27 cellular contexts compared by ENCODE assay signal in the genomic region with DNA sequence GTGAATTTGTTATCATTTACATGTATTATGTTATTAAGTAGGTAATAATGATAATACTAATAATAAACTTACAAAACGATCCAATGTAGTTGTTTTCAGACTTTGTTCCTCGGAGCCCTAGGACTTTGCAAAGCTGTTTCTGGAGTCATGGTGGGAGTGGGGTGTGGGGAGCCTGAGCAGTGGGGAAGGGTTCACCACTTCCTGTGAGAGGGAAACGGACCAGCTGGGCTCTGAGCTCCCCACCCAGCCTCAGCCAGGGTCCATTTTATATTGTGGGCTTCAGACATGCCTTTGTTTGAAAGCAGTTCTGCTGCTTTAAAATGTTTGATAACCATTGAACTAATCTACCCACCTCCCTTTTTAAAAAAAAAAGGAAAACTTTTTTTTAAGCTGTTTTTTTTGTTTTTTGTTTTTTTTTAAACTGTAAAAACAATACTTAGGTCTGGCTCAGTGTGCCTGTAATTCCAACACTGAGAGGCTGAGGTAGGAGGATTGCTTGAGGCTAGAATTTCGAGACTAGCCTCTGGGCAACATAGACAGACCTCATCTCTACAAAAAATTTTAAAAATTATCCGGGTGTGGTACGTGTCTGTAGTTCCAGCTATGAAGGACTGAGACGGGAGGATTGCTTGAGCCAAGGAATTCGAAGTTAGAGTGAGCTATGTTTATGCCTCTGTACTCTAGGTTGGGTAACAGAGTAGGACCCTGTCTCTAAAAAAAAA. TPM values are rescaled to one million over a fixed set of nuclear protein-coding genes. Genes with fewer than 3 reads are reported as not detected.
DNase-seq lines count a peak whose midpoint lies in the region; ATAC-seq, FAIRE-seq and TF ChIP-seq lines count a peak whose summit lies in the region.
"Had no signal": no experiment of that assay in that cellular context is flagged by ENCODE, and none has a peak within 500 bp of the region (broad histone marks: within the 10 kb centered on the region; RNA-seq: fewer than 3 reads in every experiment).

No MANE protein-coding gene starts in this region.

- H3K36me3 Mint-ChIP-seq in endothelial cell (ENCODE audit: low read depth, unreplicated experiment) = peaks cover 37% of the 10 kb centered on the region
- H3K36me3 Mint-ChIP-seq: activated naive CD4-positive, alpha-beta T cell treated with anti-CD3 and anti-CD28 coated beads, Interleukin-2, amount 50 U/mL, for 72 hours; natural killer cell treated with Interleukin-12 subunit alpha and Interleukin-12 subunit beta and Interleukin-15 and Interleukin-18, amount 100 ng/mL, for 72 hours had no signal

- DNase-seq in A172 (ENCODE audit: low spot score) (peak; percentile 20), OCI-M1 (lab: John Stamatoyannopoulos, UW) (peak; percentile 30), endothelial cell (ENCODE audit: low spot score) (peak; percentile 9), SKM-1 (lab: John Stamatoyannopoulos, UW; ENCODE audit: unreplicated experiment) (no peak), HepG2 (ENCODE audit: low spot score) (no peak), DMS 273 treated with DMSO at 0.1 percent for 48 hours (lab: John Stamatoyannopoulos, UW) (no peak)
- DNase-seq: ACHN; activated CD4-positive, CD25-positive, alpha-beta regulatory T cell treated with anti-CD3 and anti-CD28 coated beads, Interleukin-2, amount 50 U/mL, for 72 hours; aorta; HCEC 1CT; head of caudate nucleus; NCI-H1417; upper lobe of left lung had no signal

- POLR2A ChIA-PET in HEK293 (lab: Yijun Ruan, JAX) (interaction anchor here (1.0 kb wide), 1 partner anchor 37 kb away, joined by 3 read pairs; no protein-coding TSS in a partner anchor), HepG2 (lab: Yijun Ruan, JAX) (no interaction called here)

- no peaks in the 10 kb centered on the region for H3K79me2 ChIP-seq in HepG2 (ENCODE audit: insufficient read depth, low read length)

- H3K27ac ChIP-seq in HEK293 (ENCODE audit: extremely low read depth, low read depth, low read length) (no peak overlapping the region), HepG2 (ENCODE audit: extremely low read length, insufficient read depth, low read length) (no peak overlapping the region)
- H3K27ac ChIP-seq: C4-2B, right atrium auricular region had no signal

- no peaks in the 10 kb centered on the region for H4K20me1 ChIP-seq in HepG2 (ENCODE audit: insufficient read depth, low read length)

- no peak overlapping the region for H3K4me3 ChIP-seq in HEK293 (ENCODE audit: low read depth, low read length)
- no peak overlapping the region for H3K4me3 ChIP-seq in HepG2 (replicated peaks in 1 of 3; ENCODE audit: insufficient read depth in 1 of 3, low read depth in 2 of 3, low read length in 3 of 3)
- H3K4me3 ChIP-seq: right atrium auricular region, upper lobe of left lung had no signal

- no peak for FAIRE-seq in HepG2 (lab: Jason Lieb, UNC)
- FAIRE-seq: D721Med, GM18507 had no signal

- peak overlapping the region; percentile 78 for H3K27ac Mint-ChIP-seq in endothelial cell (ENCODE audit: unreplicated experiment)
- H3K27ac Mint-ChIP-seq: activated naive CD4-positive, alpha-beta T cell treated with anti-CD3 and anti-CD28 coated beads, Interleukin-2, amount 50 U/mL, for 72 hours; dendritic cell treated with granulocyte-macrophage colony-stimulating factor and Interleukin-4, amounts not matched to agents 40 ng/mL and 50 ng/mL, for 4 days; mesothelial cell of epicardium; natural killer cell treated with Interleukin-12 subunit alpha and Interleukin-12 subunit beta and Interleukin-15 and Interleukin-18, amount 100 ng/mL, for 72 hours; T-helper 2 cell treated with Interferon-gamma antibody and Interleukin-4, amounts not matched to agents 5 μg/mL and 100 μg/mL, for 36 hours had no signal

- H3K4me2 ChIP-seq in HepG2 (ENCODE audit: low read depth, low read length) = no peak overlapping the region

- H3K4me1 Mint-ChIP-seq in endothelial cell (ENCODE audit: unreplicated experiment) = peaks cover 15% of the 10 kb centered on the region

- CTCF ChIA-PET in HEK293 (lab: Yijun Ruan, JAX) (interaction anchor here (0.6 to 1.3 kb wide), 5 partner anchors 33 to 121 kb away, joined by 3 to 15 read pairs (median 3); no protein-coding TSS in a partner anchor), HepG2 (lab: Yijun Ruan, JAX; ENCODE audit: low intra/inter-chr PET ratio, low total read pairs) (no interaction called here)

- in situ Hi-C loops in HepG2 (cut with HindIII; ENCODE audit: extremely low pct_ligation_motif_present, low pct_unique_long_range_greater_than_20kb) = no loop called here

- no peak for TF ChIP-seq RAD21 in HepG2 (CRISPR knock-in tag; IDR thresholded peaks at IDR 0.05)

- no peak for TF ChIP-seq CTCF in HEK293 (tag by site-specific recombination; IDR thresholded peaks at IDR 0.05)
- no peak for TF ChIP-seq CTCF in endothelial cell (IDR thresholded peaks at IDR 0.05; ENCODE audit: unreplicated experiment)
- no peak for TF ChIP-seq CTCF in HepG2 (CRISPR knock-in tag; IDR thresholded peaks at IDR 0.05)

- H3K36me3 ChIP-seq in HEK293 (ENCODE audit: control insufficient read depth in 2 of 2, insufficient read depth in 1 of 2, low read length in 2 of 2) = no peaks in the 10 kb centered on the region
- H3K36me3 ChIP-seq in HepG2 (replicated peaks in 1 of 2; ENCODE audit: control insufficient read depth in 1 of 2, insufficient read depth in 2 of 2, low read length in 2 of 2) = no peaks in the 10 kb centered on the region

- no peaks in the 10 kb centered on the region for H3K9me3 Mint-ChIP-seq in endothelial cell (ENCODE audit: unreplicated experiment)
- H3K9me3 Mint-ChIP-seq: activated naive CD4-positive, alpha-beta T cell treated with anti-CD3 and anti-CD28 coated beads, Interleukin-2, amount 50 U/mL, for 72 hours; dendritic cell treated with granulocyte-macrophage colony-stimulating factor and Interleukin-4, amounts not matched to agents 40 ng/mL and 50 ng/mL, for 4 days; mesothelial cell of epicardium; natural killer cell treated with Interleukin-12 subunit alpha and Interleukin-12 subunit beta and Interleukin-15 and Interleukin-18, amount 100 ng/mL, for 72 hours; T-helper 2 cell treated with Interferon-gamma antibody and Interleukin-4, amounts not matched to agents 5 μg/mL and 100 μg/mL, for 36 hours had no signal

- no peak overlapping the region for H3K9ac ChIP-seq in HepG2 (ENCODE audit: insufficient read depth, low read depth, low read length)

- peaks cover 4% of the 10 kb centered on the region for H3K27me3 Mint-ChIP-seq in endothelial cell (ENCODE audit: unreplicated experiment)
- H3K27me3 Mint-ChIP-seq: dendritic cell treated with granulocyte-macrophage colony-stimulating factor and Interleukin-4, amounts not matched to agents 40 ng/mL and 50 ng/mL, for 4 days had no signal

- no TSS peak for BruUV-seq in HepG2 (replicated peaks; lab: Mats Ljungman, UMichigan)

- ATAC-seq in HG02678 (IDR thresholded peaks at IDR 0.05; ENCODE audit: unreplicated experiment) (no peak), HepG2 (no peak)
- ATAC-seq: activated naive CD4-positive, alpha-beta T cell treated with anti-CD3 and anti-CD28 coated beads, Interleukin-2, amount 50 U/mL, for 72 hours; left lobe of liver; natural killer cell treated with Interleukin-12 subunit alpha and Interleukin-12 subunit beta and Interleukin-15 and Interleukin-18, amount 100 ng/mL, for 72 hours had no signal

- TF ChIP-seq POLR2A in HepG2 (IDR thresholded peaks at IDR 0.05; ENCODE audit: insufficient read depth in 1 of 2, low read depth in 2 of 2, low read length in 2 of 2) = no peak

- no peaks in the 10 kb centered on the region for H3K9me3 ChIP-seq in HEK293 (ENCODE audit: control insufficient read depth, insufficient read depth, low read depth, low read length)
- H3K9me3 ChIP-seq in HepG2 (ENCODE audit: low read length) = no peaks in the 10 kb centered on the region
- H3K9me3 ChIP-seq: right atrium auricular region, upper lobe of left lung had no signal

- H3K27me3 ChIP-seq in HepG2 (ENCODE audit: control insufficient read depth in 1 of 2, insufficient read depth in 2 of 2, low read length in 2 of 2) = no peaks in the 10 kb centered on the region
- H3K27me3 ChIP-seq: right atrium auricular region, upper lobe of left lung had no signal

- TF ChIP-seq EP300 in HepG2 (IDR thresholded peaks at IDR 0.05; ENCODE audit: low read depth in 2 of 2, low read length in 2 of 2) = no peak
- TF ChIP-seq EP300 in HepG2 (CRISPR knock-in tag; IDR thresholded peaks at IDR 0.05; ENCODE audit: borderline replicate concordance) = no peak

- no peaks in the 10 kb centered on the region for H3K4me1 ChIP-seq in HEK293 (ENCODE audit: control insufficient read depth, insufficient read depth, low read length)
- peaks cover 3% of the 10 kb centered on the region; the same call in 1 of the 2 replicates for H3K4me1 ChIP-seq in HepG2 (ENCODE audit: insufficient read depth, low read length)
- H3K4me1 ChIP-seq: right atrium auricular region had no signal

- intact Hi-C loops in HepG2 (cut with micrococcal nuclease; ENCODE audit: unreplicated experiment) = no loop called here

- WGBS in HepG2 (ENCODE audit: low lambda C conversion rate) = 63% methylated on average over 8 of the region's 8 CpGs

- no peak overlapping the region for H2AFZ ChIP-seq in HepG2 (ENCODE audit: low read length)

- no peak overlapping the region for H3K4me3 Mint-ChIP-seq in endothelial cell (ENCODE audit: unreplicated experiment)
- H3K4me3 Mint-ChIP-seq: dendritic cell treated with granulocyte-macrophage colony-stimulating factor and Interleukin-4, amounts not matched to agents 40 ng/mL and 50 ng/mL, for 4 days; mesothelial cell of epicardium; natural killer cell treated with Interleukin-12 subunit alpha and Interleukin-12 subunit beta and Interleukin-15 and Interleukin-18, amount 100 ng/mL, for 72 hours; T-helper 2 cell treated with Interferon-gamma antibody and Interleukin-4, amounts not matched to agents 5 μg/mL and 100 μg/mL, for 36 hours had no signal

RNA-seq across cellular contexts. Expression of a gene that starts 7.0 kb away (rescaled TPM):
- total RNA-seq in A172 (2014; rRNA removed; shearing (Covaris generic)) = 0.74 and 4.8 TPM in 2 replicates
- 347 TPM for total RNA-seq in endothelial cell (ENCODE audit: unreplicated experiment)
- 1.6 and 2.0 TPM in 2 replicates for total RNA-seq in HepG2 (2016; rRNA removed; fragmentation: Illumina TruSeq; extraction: Trizol)
- 0.71 TPM in 2 replicates for total RNA-seq in HepG2 (2016; cell fraction: cytosol; rRNA removed; fragmentation: Illumina TruSeq; extraction: Trizol; ENCODE audit: low read depth)
- 1.5 and 1.9 TPM in 2 replicates for total RNA-seq in HepG2 (2016; cell fraction: insoluble cytoplasmic fraction; rRNA removed; fragmentation: Illumina TruSeq; extraction: Trizol)
- 0.87 and 1.2 TPM in 2 replicates for total RNA-seq in HepG2 (2016; cell fraction: membrane; rRNA removed; fragmentation: Illumina TruSeq; extraction: Trizol)
- total RNA-seq in HepG2 (2016; cell fraction: nucleus; rRNA removed; fragmentation: Illumina TruSeq; extraction: Trizol) = 3.8 and 5.3 TPM in 2 replicates
- polyA plus RNA-seq in HepG2 (2011; rRNA removed) = 10.4 and 23.3 TPM in 2 replicates
- polyA plus RNA-seq in HepG2 (2011; cell fraction: cytosol; rRNA removed) = 10.6 and 20.0 TPM in 2 replicates
- polyA plus RNA-seq in HepG2 (2011; cell fraction: nucleus; rRNA removed) = 13.7 and 21.4 TPM in 2 replicates
- 10.2 and 20.7 TPM in 2 replicates for polyA plus RNA-seq in HepG2 (2012)
- 2.0 and 2.4 TPM in 2 replicates for polyA plus RNA-seq in HepG2 (2016; cell fraction: cytosol; fragmentation: Illumina TruSeq; extraction: Trizol; ENCODE audit: low read depth)
- 5.1 and 5.2 TPM in 2 replicates for polyA plus RNA-seq in HepG2 (2016; cell fraction: insoluble cytoplasmic fraction; fragmentation: Illumina TruSeq; extraction: Trizol; ENCODE audit: low read depth)
- polyA plus RNA-seq in HepG2 (2016; cell fraction: membrane; fragmentation: Illumina TruSeq; extraction: Trizol; ENCODE audit: low read depth) = 2.1 and 3.4 TPM in 2 replicates
- polyA plus RNA-seq in HepG2 (2016; cell fraction: nucleus; fragmentation: Illumina TruSeq; extraction: Trizol; ENCODE audit: insufficient read depth, low read depth) = 15.9 and 17.7 TPM in 2 replicates
- polyA minus RNA-seq in HepG2 (2011; rRNA and poly(A)+ RNA removed; ENCODE audit: low replicate concordance) = 8.2 TPM in 1 of 2 replicates, not detected in the other
- 4.2 and 11.2 TPM in 2 replicates for polyA minus RNA-seq in HepG2 (2011; cell fraction: cytosol; rRNA and poly(A)+ RNA removed)
- polyA minus RNA-seq in HepG2 (2011; cell fraction: nucleus; rRNA and poly(A)+ RNA removed) = 2.2 and 7.8 TPM in 2 replicates
- total RNA-seq: activated CD8-positive, alpha-beta memory T cell treated with anti-CD3 and anti-CD28 coated beads for 36 hours; natural killer cell treated with Interleukin-12 subunit alpha and Interleukin-12 subunit beta and Interleukin-15 and Interleukin-18, amount 100 ng/mL, for 72 hours; NCI-H460 had no signal

RNA-seq across cellular contexts. Expression of a gene that starts 37.0 kb away (rescaled TPM):
- 52.5 and 69.6 TPM in 2 replicates for total RNA-seq in A172 (2014; rRNA removed; shearing (Covaris generic))
- total RNA-seq in endothelial cell (ENCODE audit: unreplicated experiment) (56.2 TPM), HepG2 (2016; rRNA removed; fragmentation: Illumina TruSeq; extraction: Trizol) (30.3 and 37.6 TPM in 2 replicates)
- 17.4 and 20.5 TPM in 2 replicates for total RNA-seq in HepG2 (2016; cell fraction: cytosol; rRNA removed; fragmentation: Illumina TruSeq; extraction: Trizol; ENCODE audit: low read depth)
- 27.8 and 37.8 TPM in 2 replicates for total RNA-seq in HepG2 (2016; cell fraction: insoluble cytoplasmic fraction; rRNA removed; fragmentation: Illumina TruSeq; extraction: Trizol)
- 26.3 and 29.3 TPM in 2 replicates for total RNA-seq in HepG2 (2016; cell fraction: membrane; rRNA removed; fragmentation: Illumina TruSeq; extraction: Trizol)
- total RNA-seq in HepG2 (2016; cell fraction: nucleus; rRNA removed; fragmentation: Illumina TruSeq; extraction: Trizol) = 9.1 and 12.2 TPM in 2 replicates
- polyA plus RNA-seq in HepG2 (2011; rRNA removed) = 30.4 and 38.3 TPM in 2 replicates
- polyA plus RNA-seq in HepG2 (2011; cell fraction: cytosol; rRNA removed) = 42.3 and 44.9 TPM in 2 replicates
- 12.0 and 15.7 TPM in 2 replicates for polyA plus RNA-seq in HepG2 (2011; cell fraction: nucleus; rRNA removed)
- 27.5 and 35.0 TPM in 2 replicates for polyA plus RNA-seq in HepG2 (2012)
- 27.4 and 32.1 TPM in 2 replicates for polyA plus RNA-seq in HepG2 (2016; cell fraction: cytosol; fragmentation: Illumina TruSeq; extraction: Trizol; ENCODE audit: low read depth)
- 54.7 and 56.6 TPM in 2 replicates for polyA plus RNA-seq in HepG2 (2016; cell fraction: insoluble cytoplasmic fraction; fragmentation: Illumina TruSeq; extraction: Trizol; ENCODE audit: low read depth)
- polyA plus RNA-seq in HepG2 (2016; cell fraction: membrane; fragmentation: Illumina TruSeq; extraction: Trizol; ENCODE audit: low read depth) = 33.1 and 34.4 TPM in 2 replicates
- 19.0 and 19.8 TPM in 2 replicates for polyA plus RNA-seq in HepG2 (2016; cell fraction: nucleus; fragmentation: Illumina TruSeq; extraction: Trizol; ENCODE audit: insufficient read depth, low read depth)
- polyA minus RNA-seq in HepG2 (2011; rRNA and poly(A)+ RNA removed; ENCODE audit: low replicate concordance) = 2.5 and 57.1 TPM in 2 replicates
- polyA minus RNA-seq in HepG2 (2011; cell fraction: cytosol; rRNA and poly(A)+ RNA removed) = 10.2 and 16.3 TPM in 2 replicates
- 3.5 and 6.6 TPM in 2 replicates for polyA minus RNA-seq in HepG2 (2011; cell fraction: nucleus; rRNA and poly(A)+ RNA removed)

RNA-seq across cellular contexts. Expression of a gene that starts 45.3 kb away (rescaled TPM):
- 0.60 and 1.4 TPM in 2 replicates for total RNA-seq in A172 (2014; rRNA removed; shearing (Covaris generic))
- not detected for total RNA-seq in endothelial cell (ENCODE audit: unreplicated experiment)
- total RNA-seq in HepG2 (2016; rRNA removed; fragmentation: Illumina TruSeq; extraction: Trizol) = not detected in 2 replicates
- total RNA-seq in HepG2 (2016; cell fraction: cytosol; rRNA removed; fragmentation: Illumina TruSeq; extraction: Trizol; ENCODE audit: low read depth) = not detected in 2 replicates
- not detected in 2 replicates for total RNA-seq in HepG2 (2016; cell fraction: insoluble cytoplasmic fraction; rRNA removed; fragmentation: Illumina TruSeq; extraction: Trizol)
- total RNA-seq in HepG2 (2016; cell fraction: membrane; rRNA removed; fragmentation: Illumina TruSeq; extraction: Trizol) = not detected in 2 replicates
- not detected in 2 replicates for total RNA-seq in HepG2 (2016; cell fraction: nucleus; rRNA removed; fragmentation: Illumina TruSeq; extraction: Trizol)
- polyA plus RNA-seq in HepG2 (2011; rRNA removed) = 0.04 TPM in 1 of 2 replicates, not detected in the other
- polyA plus RNA-seq in HepG2 (2011; cell fraction: cytosol; rRNA removed) = 0.05 TPM in 1 of 2 replicates, not detected in the other
- 0.10 TPM in 1 of 2 replicates, not detected in the other for polyA plus RNA-seq in HepG2 (2011; cell fraction: nucleus; rRNA removed)
- polyA plus RNA-seq in HepG2 (2012) = 0.17 and 0.20 TPM in 2 replicates
- polyA plus RNA-seq in HepG2 (2016; cell fraction: cytosol; fragmentation: Illumina TruSeq; extraction: Trizol; ENCODE audit: low read depth) = not detected in 2 replicates
- not detected in 2 replicates for polyA plus RNA-seq in HepG2 (2016; cell fraction: insoluble cytoplasmic fraction; fragmentation: Illumina TruSeq; extraction: Trizol; ENCODE audit: low read depth)
- not detected in 2 replicates for polyA plus RNA-seq in HepG2 (2016; cell fraction: membrane; fragmentation: Illumina TruSeq; extraction: Trizol; ENCODE audit: low read depth)
- polyA plus RNA-seq in HepG2 (2016; cell fraction: nucleus; fragmentation: Illumina TruSeq; extraction: Trizol; ENCODE audit: insufficient read depth, low read depth) = not detected in 2 replicates
- polyA minus RNA-seq in HepG2 (2011; rRNA and poly(A)+ RNA removed; ENCODE audit: low replicate concordance) = not detected in 2 replicates
- not detected in 2 replicates for polyA minus RNA-seq in HepG2 (2011; cell fraction: cytosol; rRNA and poly(A)+ RNA removed)
- not detected in 2 replicates for polyA minus RNA-seq in HepG2 (2011; cell fraction: nucleus; rRNA and poly(A)+ RNA removed)
- total RNA-seq: activated CD8-positive, alpha-beta memory T cell treated with anti-CD3 and anti-CD28 coated beads for 36 hours; natural killer cell treated with Interleukin-12 subunit alpha and Interleukin-12 subunit beta and Interleukin-15 and Interleukin-18, amount 100 ng/mL, for 72 hours; NCI-H460 had no signal

RNA-seq across cellular contexts. Expression of a gene that starts 53.1 kb away (rescaled TPM):
- 20.5 and 22.9 TPM in 2 replicates for total RNA-seq in A172 (2014; rRNA removed; shearing (Covaris generic))
- 31.1 TPM for total RNA-seq in endothelial cell (ENCODE audit: unreplicated experiment)
- 24.8 and 41.9 TPM in 2 replicates for total RNA-seq in HepG2 (2016; rRNA removed; fragmentation: Illumina TruSeq; extraction: Trizol)
- 4.7 and 5.1 TPM in 2 replicates for total RNA-seq in HepG2 (2016; cell fraction: cytosol; rRNA removed; fragmentation: Illumina TruSeq; extraction: Trizol; ENCODE audit: low read depth)
- total RNA-seq in HepG2 (2016; cell fraction: insoluble cytoplasmic fraction; rRNA removed; fragmentation: Illumina TruSeq; extraction: Trizol) = 26.5 and 41.5 TPM in 2 replicates
- total RNA-seq in HepG2 (2016; cell fraction: membrane; rRNA removed; fragmentation: Illumina TruSeq; extraction: Trizol) = 8.1 and 10.5 TPM in 2 replicates
- 11.3 and 13.5 TPM in 2 replicates for total RNA-seq in HepG2 (2016; cell fraction: nucleus; rRNA removed; fragmentation: Illumina TruSeq; extraction: Trizol)
- 13.3 and 14.6 TPM in 2 replicates for polyA plus RNA-seq in HepG2 (2011; rRNA removed)
- 16.9 and 20.8 TPM in 2 replicates for polyA plus RNA-seq in HepG2 (2011; cell fraction: cytosol; rRNA removed)
- 10.1 and 10.3 TPM in 2 replicates for polyA plus RNA-seq in HepG2 (2011; cell fraction: nucleus; rRNA removed)
- polyA plus RNA-seq in HepG2 (2012) = 9.8 and 13.0 TPM in 2 replicates
- polyA plus RNA-seq in HepG2 (2016; cell fraction: cytosol; fragmentation: Illumina TruSeq; extraction: Trizol; ENCODE audit: low read depth) = 1.6 and 1.8 TPM in 2 replicates
- 30.1 and 32.4 TPM in 2 replicates for polyA plus RNA-seq in HepG2 (2016; cell fraction: insoluble cytoplasmic fraction; fragmentation: Illumina TruSeq; extraction: Trizol; ENCODE audit: low read depth)
- 3.0 and 3.8 TPM in 2 replicates for polyA plus RNA-seq in HepG2 (2016; cell fraction: membrane; fragmentation: Illumina TruSeq; extraction: Trizol; ENCODE audit: low read depth)
- polyA plus RNA-seq in HepG2 (2016; cell fraction: nucleus; fragmentation: Illumina TruSeq; extraction: Trizol; ENCODE audit: insufficient read depth, low read depth) = 14.5 and 16.1 TPM in 2 replicates
- 25.6 and 33.0 TPM in 2 replicates for polyA minus RNA-seq in HepG2 (2011; rRNA and poly(A)+ RNA removed; ENCODE audit: low replicate concordance)
- 7.0 and 7.7 TPM in 2 replicates for polyA minus RNA-seq in HepG2 (2011; cell fraction: cytosol; rRNA and poly(A)+ RNA removed)
- polyA minus RNA-seq in HepG2 (2011; cell fraction: nucleus; rRNA and poly(A)+ RNA removed) = 4.4 and 5.3 TPM in 2 replicates

Comparison
In these comparisons a context has a peak if more than half of its experiments do, and no peak if none do; other contexts are left out.
1. DNase-seq: peak in A172 (single experiment), OCI-M1 (single experiment) and endothelial cell (single experiment); none in SKM-1 (single experiment), HepG2 (single experiment) and DMS 273 treated with DMSO at 0.1 percent for 48 hours (single experiment).
2. RNA of a gene that starts 7.0 kb away (total RNA-seq): 347 TPM in endothelial cell (single experiment); 0.71 to 5.3 TPM in HepG2 and 0.74 to 4.8 TPM in A172; every median in the first group is over 10 times any median in the second.